Comparison of ENCODE assay signal across 13 cellular contexts in genomic region chr1:31726715-31727114, GRCh38. TPM values are rescaled to one million over a fixed set of nuclear protein-coding genes. Genes with fewer than 3 reads are reported as not detected.
DNase-seq lines count a peak whose midpoint lies in the region; ATAC-seq and TF ChIP-seq lines count a peak whose summit lies in the region.
"Had no signal": no experiment of that assay in that cellular context is flagged by ENCODE, and none has a peak within 500 bp of the region (broad histone marks: within the 10 kb centered on the region; RNA-seq: fewer than 3 reads in every experiment).

No MANE protein-coding gene starts in this region.

- H3K27ac Mint-ChIP-seq in glutamatergic neuron (ENCODE audit: unreplicated experiment): no peak overlapping the region
- H3K27ac Mint-ChIP-seq: CD4-positive, alpha-beta T cell had no signal

- peaks cover 13% of the 10 kb centered on the region for H3K4me1 ChIP-seq in OCI-LY7 (ENCODE audit: insufficient read depth, low read length, poor library complexity, severe bottlenecking)

- intact Hi-C loops in left ventricle myocardium superior (cut with micrococcal nuclease) (no loop called here), cardiac septum (cut with DNase I) (no loop called here), OCI-LY7 (cut with micrococcal nuclease; ENCODE audit: unreplicated experiment) (no loop called here)

- H3K27ac ChIP-seq in OCI-LY7 (ENCODE audit: low read depth, low read length, poor library complexity, severe bottlenecking): no peak overlapping the region

- H4K20me1 ChIP-seq in OCI-LY7 (ENCODE audit: insufficient read depth, low read length): no peaks in the 10 kb centered on the region

- no peak overlapping the region for H3K4me3 ChIP-seq in OCI-LY7 (ENCODE audit: low read depth, low read length, poor library complexity, severe bottlenecking)

- H2AFZ ChIP-seq in OCI-LY7 (ENCODE audit: low read length): no peak overlapping the region

- H3K4me1 Mint-ChIP-seq in glutamatergic neuron (ENCODE audit: low read depth, unreplicated experiment): peaks cover 5% of the 10 kb centered on the region

- H3K27me3 Mint-ChIP-seq in glutamatergic neuron (ENCODE audit: unreplicated experiment): peaks cover 5% of the 10 kb centered on the region

- no TSS peak for BruUV-seq in OCI-LY7 (replicated peaks; lab: Mats Ljungman, UMichigan)

- H3K4me3 Mint-ChIP-seq in glutamatergic neuron (ENCODE audit: unreplicated experiment): peak overlapping the region; percentile 35
- H3K4me3 Mint-ChIP-seq: CD4-positive, alpha-beta T cell had no signal

- no peaks in the 10 kb centered on the region for H3K36me3 ChIP-seq in OCI-LY7 (ENCODE audit: insufficient read depth, low read length)

- H3K79me2 ChIP-seq in OCI-LY7 (ENCODE audit: insufficient read depth, low read depth, low read length): no peaks in the 10 kb centered on the region

- H3K9me2 ChIP-seq in OCI-LY7 (ENCODE audit: insufficient read depth, low read length): no peaks in the 10 kb centered on the region

- peaks cover under 1% of the 10 kb centered on the region for H3K9me3 Mint-ChIP-seq in glutamatergic neuron (ENCODE audit: unreplicated experiment)
- H3K9me3 Mint-ChIP-seq: CD4-positive, alpha-beta T cell had no signal

- CTCF ChIA-PET in OCI-LY7 (lab: Charles Lee; ENCODE audit: unreplicated experiment): no interaction called here

- TF ChIP-seq CTCF in OCI-LY7 (conservative IDR thresholded peaks at IDR 0.05; ENCODE audit: low read length): no peak
- TF ChIP-seq CTCF in glutamatergic neuron (IDR thresholded peaks at IDR 0.05; ENCODE audit: partially characterized antibody, unreplicated experiment): no peak

- H3K36me3 Mint-ChIP-seq in glutamatergic neuron (ENCODE audit: unreplicated experiment): peaks cover 6% of the 10 kb centered on the region

- 0 out of 2 replicates have a peak overlapping the region, but pooled peaks have one; percentile 9 for H3K4me2 ChIP-seq in OCI-LY7 (ENCODE audit: low read length)

- ATAC-seq in left ventricle myocardium superior: no peak
- no peak for ATAC-seq in HG02885 (IDR thresholded peaks at IDR 0.05; ENCODE audit: poor library complexity, unreplicated experiment)

- peak; percentile 16 for DNase-seq in left ventricle myocardium superior
- no peak for DNase-seq in cardiac septum (ENCODE audit: low spot score)
- DNase-seq in OCI-LY7 (ENCODE audit: low spot score): no peak
- no peak for DNase-seq in glutamatergic neuron
- DNase-seq in stimulated activated naive CD4-positive, alpha-beta T cell treated with Interleukin-2 at 50 U/mL for 16 hours (lab: John Stamatoyannopoulos, UW): no peak
- no peak for DNase-seq in NCI-H345 (lab: John Stamatoyannopoulos, UW)
- DNase-seq: 8988T; AML-193; C1 segment of cervical spinal cord; CD4-positive, alpha-beta T cell; DND-41; GDM1 had no signal

- POLR2A ChIA-PET in OCI-LY7 (lab: Charles Lee): no interaction called here

- no peaks in the 10 kb centered on the region for H3K9me3 ChIP-seq in OCI-LY7 (ENCODE audit: low read length)

RNA-seq across cellular contexts. Expression of gene COL16A1, which starts 22.9 kb away (rescaled TPM):
- 16.1 TPM for total RNA-seq in left ventricle myocardium superior
- total RNA-seq in cardiac septum: 45.9 TPM
- not detected in 2 replicates for total RNA-seq in OCI-LY7 (2014; rRNA removed; shearing (Covaris generic))
- not detected in 2 replicates for total RNA-seq in OCI-LY7 (2022)
- total RNA-seq in glutamatergic neuron (ENCODE audit: unreplicated experiment): 52.2 TPM
- total RNA-seq: CD4-positive, alpha-beta T cell had no signal

RNA-seq across cellular contexts. Expression of gene ADGRB2, which starts 37.4 kb away (rescaled TPM):
- 10.0 TPM for total RNA-seq in left ventricle myocardium superior
- 7.7 TPM for total RNA-seq in cardiac septum
- total RNA-seq in OCI-LY7 (2014; rRNA removed; shearing (Covaris generic)): 4.0 and 4.1 TPM in 2 replicates
- 11.4 and 11.5 TPM in 2 replicates for total RNA-seq in OCI-LY7 (2022)
- total RNA-seq in glutamatergic neuron (ENCODE audit: unreplicated experiment): 15.8 TPM

Comparison
In these comparisons a context has a peak if more than half of its experiments do, and no peak if none do; other contexts are left out.
1. RNA of gene COL16A1, which starts 22.9 kb away (total RNA-seq): 52.2 TPM in glutamatergic neuron (single experiment), 45.9 TPM in cardiac septum (single experiment) and 16.1 TPM in left ventricle myocardium superior (single experiment); not detected in OCI-LY7; every median in the first group is over 10 times any median in the second.